In the genomic region with DNA sequence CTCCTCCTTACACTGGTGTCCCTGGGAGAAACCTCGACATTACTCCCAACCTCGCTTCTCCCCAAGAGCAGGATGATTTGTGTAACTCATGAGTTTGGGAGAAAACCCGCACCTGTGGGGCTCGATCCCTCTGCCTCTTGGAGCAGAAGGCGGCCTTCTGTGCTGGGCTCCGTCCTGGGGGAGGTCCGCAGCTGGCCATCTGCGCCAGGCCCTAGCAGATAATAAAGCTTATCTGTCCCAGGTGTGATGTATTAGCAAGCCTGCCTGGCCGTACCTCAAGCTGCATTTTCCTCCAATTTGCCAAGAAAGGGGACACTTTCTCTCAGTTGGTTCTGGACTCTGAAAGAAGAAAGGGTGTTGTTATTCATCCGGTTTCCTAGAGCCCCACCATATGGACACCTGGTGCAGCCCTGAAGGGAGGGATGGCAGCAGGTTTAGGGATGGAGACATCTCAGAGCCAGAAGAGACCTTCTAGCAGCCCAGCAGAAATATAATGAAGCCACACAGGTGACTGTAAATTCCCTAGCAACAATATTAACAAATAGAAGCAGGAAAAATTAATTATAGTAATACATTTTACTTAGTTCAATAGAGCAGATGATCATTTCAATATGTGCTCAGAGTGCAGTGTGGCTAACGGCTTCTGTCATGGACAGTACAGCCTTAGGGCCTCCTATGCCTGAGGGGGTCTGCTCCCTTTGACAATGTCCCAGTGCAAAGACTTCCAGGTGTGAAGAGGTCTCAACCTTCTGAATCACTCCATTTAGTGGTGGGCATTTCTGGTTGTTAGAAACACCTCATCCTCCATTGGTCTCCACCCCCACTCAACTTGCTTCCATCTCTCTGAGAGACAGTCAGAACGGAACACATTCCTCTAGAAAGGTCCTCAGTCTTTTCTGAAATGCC, we compare ENCODE assay signal across 1 cellular context.
A peak's percentile ranks its signal among the peaks of the same experiment; 100 is the strongest.
TF ChIP-seq lines count a peak whose summit lies in the region.

No MANE protein-coding gene starts in this region.

TF ChIP-seq in K562, 482 proteins besides CTCF, POLR2A, EP300 and RAD21 (continued from another document and continues in another):
- TF ChIP-seq, protein P1, sequence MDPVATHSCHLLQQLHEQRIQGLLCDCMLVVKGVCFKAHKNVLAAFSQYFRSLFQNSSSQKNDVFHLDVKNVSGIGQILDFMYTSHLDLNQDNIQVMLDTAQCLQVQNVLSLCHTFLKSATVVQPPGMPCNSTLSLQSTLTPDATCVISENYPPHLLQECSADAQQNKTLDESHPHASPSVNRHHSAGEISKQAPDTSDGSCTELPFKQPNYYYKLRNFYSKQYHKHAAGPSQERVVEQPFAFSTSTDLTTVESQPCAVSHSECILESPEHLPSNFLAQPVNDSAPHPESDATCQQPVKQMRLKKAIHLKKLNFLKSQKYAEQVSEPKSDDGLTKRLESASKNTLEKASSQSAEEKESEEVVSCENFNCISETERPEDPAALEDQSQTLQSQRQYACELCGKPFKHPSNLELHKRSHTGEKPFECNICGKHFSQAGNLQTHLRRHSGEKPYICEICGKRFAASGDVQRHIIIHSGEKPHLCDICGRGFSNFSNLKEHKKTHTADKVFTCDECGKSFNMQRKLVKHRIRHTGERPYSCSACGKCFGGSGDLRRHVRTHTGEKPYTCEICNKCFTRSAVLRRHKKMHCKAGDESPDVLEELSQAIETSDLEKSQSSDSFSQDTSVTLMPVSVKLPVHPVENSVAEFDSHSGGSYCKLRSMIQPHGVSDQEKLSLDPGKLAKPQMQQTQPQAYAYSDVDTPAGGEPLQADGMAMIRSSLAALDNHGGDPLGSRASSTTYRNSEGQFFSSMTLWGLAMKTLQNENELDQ (CRISPR knock-in tag; IDR thresholded peaks at IDR 0.05; ENCODE audit: borderline replicate concordance): no peak
- TF ChIP-seq MYBL2 (IDR thresholded peaks at IDR 0.05; ENCODE audit: low read depth) (no peak), MYBL2 (CRISPR knock-in tag; IDR thresholded peaks at IDR 0.05; ENCODE audit: borderline replicate concordance) (no peak), SOX6 (IDR thresholded peaks at IDR 0.05) (peak; percentile 62), FUS (optimal IDR thresholded peaks at IDR 0.05; ENCODE audit: low read depth, low read length) (no peak), SRSF3 (IDR thresholded peaks at IDR 0.05; ENCODE audit: insufficient read depth, low read length) (no peak), CHD4 (IDR thresholded peaks at IDR 0.05; ENCODE audit: insufficient read depth, insufficient replicate concordance, low read depth, low read length, poor library complexity, severe bottlenecking) (no peak), XRCC5 (IDR thresholded peaks at IDR 0.05; ENCODE audit: low read depth, low read length) (no peak), ZNF436 (CRISPR knock-in tag; IDR thresholded peaks at IDR 0.05) (no peak), EP400 (IDR thresholded peaks at IDR 0.05) (no peak), SPI1 (IDR thresholded peaks at IDR 0.05; ENCODE audit: borderline replicate concordance, low read depth, low read length) (no peak), ZNF165 (CRISPR knock-in tag; IDR thresholded peaks at IDR 0.05; ENCODE audit: borderline replicate concordance) (no peak), MYNN (IDR thresholded peaks at IDR 0.05) (no peak), MYNN (CRISPR knock-in tag; IDR thresholded peaks at IDR 0.05) (no peak), JUNB (CRISPR knock-in tag; conservative IDR thresholded peaks at IDR 0.05) (no peak), ATF7 (IDR thresholded peaks at IDR 0.05) (no peak), HOXB6 (CRISPR knock-in tag; IDR thresholded peaks at IDR 0.05; ENCODE audit: borderline replicate concordance) (no peak), TEAD1 (CRISPR knock-in tag; IDR thresholded peaks at IDR 0.05) (peak in 1 of 2 experiments; percentile 51; a peak in 1 of 4 replicates), ZNF324 (CRISPR knock-in tag; IDR thresholded peaks at IDR 0.05) (no peak), HCFC1 (IDR thresholded peaks at IDR 0.05; ENCODE audit: low read depth, low read length) (no peak; the same call in 1 of the 2 replicates), FOXJ3 (CRISPR knock-in tag; IDR thresholded peaks at IDR 0.05) (no peak), CXXC5 (CRISPR knock-in tag; IDR thresholded peaks at IDR 0.05) (peak; percentile 71), PHF20 (IDR thresholded peaks at IDR 0.05; ENCODE audit: partially characterized antibody) (no peak), ZNF668 (CRISPR knock-in tag; IDR thresholded peaks at IDR 0.05) (no peak), ZNF253 (CRISPR knock-in tag; conservative IDR thresholded peaks at IDR 0.05) (no peak), SIN3B (IDR thresholded peaks at IDR 0.05; ENCODE audit: low read depth) (no peak), RCOR1 (IDR thresholded peaks at IDR 0.05; ENCODE audit: borderline replicate concordance in 1 of 2, low read depth in 2 of 2, low read length in 2 of 2) (peak in 1 of 2 experiments; percentile 61; a peak in 1 of 4 replicates), TAF9B (IDR thresholded peaks at IDR 0.05; ENCODE audit: partially characterized antibody) (no peak), SLC30A9 (CRISPR knock-in tag; IDR thresholded peaks at IDR 0.05) (no peak), CBX8 (IDR thresholded peaks at IDR 0.05; ENCODE audit: borderline replicate concordance, extremely low read depth, low read depth, low read length, poor library complexity, severe bottlenecking) (no peak), ZNF41 (CRISPR knock-in tag; conservative IDR thresholded peaks at IDR 0.05) (0 out of 2 replicates have a peak, but pooled peaks have one; percentile 5), PHF8 (IDR thresholded peaks at IDR 0.05; ENCODE audit: borderline replicate concordance, low read length) (no peak), TAF1 (IDR thresholded peaks at IDR 0.05; ENCODE audit: control insufficient read depth, extremely low read depth, insufficient read depth, low read length, severe bottlenecking) (no peak), ZNF212 (CRISPR knock-in tag; IDR thresholded peaks at IDR 0.05) (no peak), TCF7 (IDR thresholded peaks at IDR 0.05; ENCODE audit: borderline replicate concordance) (no peak), JUN (IDR thresholded peaks at IDR 0.05; ENCODE audit: borderline replicate concordance, low read depth, low read length) (no peak), JUN (CRISPR knock-in tag; IDR thresholded peaks at IDR 0.05; ENCODE audit: borderline replicate concordance) (0 out of 2 replicates have a peak, but pooled peaks have one; percentile 35), ZNF57 (CRISPR knock-in tag; IDR thresholded peaks at IDR 0.05) (no peak), GATAD2A (IDR thresholded peaks at IDR 0.05) (no peak), NBN (IDR thresholded peaks at IDR 0.05; ENCODE audit: low read depth) (no peak), CHD2 (IDR thresholded peaks at IDR 0.05; ENCODE audit: low read depth, low read length) (no peak), NFE2 (IDR thresholded peaks at IDR 0.05; ENCODE audit: low read depth) (no peak), STAT5A (IDR thresholded peaks at IDR 0.05; ENCODE audit: borderline replicate concordance, low read length) (peak; percentile 77), NR2F6 (CRISPR knock-in tag; IDR thresholded peaks at IDR 0.05) (no peak), ZBTB8A (IDR thresholded peaks at IDR 0.05; ENCODE audit: partially characterized antibody) (no peak), SIN3A (IDR thresholded peaks at IDR 0.05; ENCODE audit: borderline replicate concordance in 2 of 2, control insufficient read depth in 1 of 2, low read depth in 2 of 2, low read length in 2 of 2) (no peak)
- TF ChIP-seq, protein P2, sequence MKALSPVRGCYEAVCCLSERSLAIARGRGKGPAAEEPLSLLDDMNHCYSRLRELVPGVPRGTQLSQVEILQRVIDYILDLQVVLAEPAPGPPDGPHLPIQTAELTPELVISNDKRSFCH (CRISPR knock-in tag; IDR thresholded peaks at IDR 0.05): no peak
- TF ChIP-seq, protein P2 (tag; IDR thresholded peaks at IDR 0.05): no peak; the same call in 1 of the 2 replicates
- TF ChIP-seq, protein P3, sequence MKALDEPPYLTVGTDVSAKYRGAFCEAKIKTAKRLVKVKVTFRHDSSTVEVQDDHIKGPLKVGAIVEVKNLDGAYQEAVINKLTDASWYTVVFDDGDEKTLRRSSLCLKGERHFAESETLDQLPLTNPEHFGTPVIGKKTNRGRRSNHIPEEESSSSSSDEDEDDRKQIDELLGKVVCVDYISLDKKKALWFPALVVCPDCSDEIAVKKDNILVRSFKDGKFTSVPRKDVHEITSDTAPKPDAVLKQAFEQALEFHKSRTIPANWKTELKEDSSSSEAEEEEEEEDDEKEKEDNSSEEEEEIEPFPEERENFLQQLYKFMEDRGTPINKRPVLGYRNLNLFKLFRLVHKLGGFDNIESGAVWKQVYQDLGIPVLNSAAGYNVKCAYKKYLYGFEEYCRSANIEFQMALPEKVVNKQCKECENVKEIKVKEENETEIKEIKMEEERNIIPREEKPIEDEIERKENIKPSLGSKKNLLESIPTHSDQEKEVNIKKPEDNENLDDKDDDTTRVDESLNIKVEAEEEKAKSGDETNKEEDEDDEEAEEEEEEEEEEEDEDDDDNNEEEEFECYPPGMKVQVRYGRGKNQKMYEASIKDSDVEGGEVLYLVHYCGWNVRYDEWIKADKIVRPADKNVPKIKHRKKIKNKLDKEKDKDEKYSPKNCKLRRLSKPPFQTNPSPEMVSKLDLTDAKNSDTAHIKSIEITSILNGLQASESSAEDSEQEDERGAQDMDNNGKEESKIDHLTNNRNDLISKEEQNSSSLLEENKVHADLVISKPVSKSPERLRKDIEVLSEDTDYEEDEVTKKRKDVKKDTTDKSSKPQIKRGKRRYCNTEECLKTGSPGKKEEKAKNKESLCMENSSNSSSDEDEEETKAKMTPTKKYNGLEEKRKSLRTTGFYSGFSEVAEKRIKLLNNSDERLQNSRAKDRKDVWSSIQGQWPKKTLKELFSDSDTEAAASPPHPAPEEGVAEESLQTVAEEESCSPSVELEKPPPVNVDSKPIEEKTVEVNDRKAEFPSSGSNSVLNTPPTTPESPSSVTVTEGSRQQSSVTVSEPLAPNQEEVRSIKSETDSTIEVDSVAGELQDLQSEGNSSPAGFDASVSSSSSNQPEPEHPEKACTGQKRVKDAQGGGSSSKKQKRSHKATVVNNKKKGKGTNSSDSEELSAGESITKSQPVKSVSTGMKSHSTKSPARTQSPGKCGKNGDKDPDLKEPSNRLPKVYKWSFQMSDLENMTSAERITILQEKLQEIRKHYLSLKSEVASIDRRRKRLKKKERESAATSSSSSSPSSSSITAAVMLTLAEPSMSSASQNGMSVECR (CRISPR knock-in tag; IDR thresholded peaks at IDR 0.05): no peak
- TF ChIP-seq, protein P4, sequence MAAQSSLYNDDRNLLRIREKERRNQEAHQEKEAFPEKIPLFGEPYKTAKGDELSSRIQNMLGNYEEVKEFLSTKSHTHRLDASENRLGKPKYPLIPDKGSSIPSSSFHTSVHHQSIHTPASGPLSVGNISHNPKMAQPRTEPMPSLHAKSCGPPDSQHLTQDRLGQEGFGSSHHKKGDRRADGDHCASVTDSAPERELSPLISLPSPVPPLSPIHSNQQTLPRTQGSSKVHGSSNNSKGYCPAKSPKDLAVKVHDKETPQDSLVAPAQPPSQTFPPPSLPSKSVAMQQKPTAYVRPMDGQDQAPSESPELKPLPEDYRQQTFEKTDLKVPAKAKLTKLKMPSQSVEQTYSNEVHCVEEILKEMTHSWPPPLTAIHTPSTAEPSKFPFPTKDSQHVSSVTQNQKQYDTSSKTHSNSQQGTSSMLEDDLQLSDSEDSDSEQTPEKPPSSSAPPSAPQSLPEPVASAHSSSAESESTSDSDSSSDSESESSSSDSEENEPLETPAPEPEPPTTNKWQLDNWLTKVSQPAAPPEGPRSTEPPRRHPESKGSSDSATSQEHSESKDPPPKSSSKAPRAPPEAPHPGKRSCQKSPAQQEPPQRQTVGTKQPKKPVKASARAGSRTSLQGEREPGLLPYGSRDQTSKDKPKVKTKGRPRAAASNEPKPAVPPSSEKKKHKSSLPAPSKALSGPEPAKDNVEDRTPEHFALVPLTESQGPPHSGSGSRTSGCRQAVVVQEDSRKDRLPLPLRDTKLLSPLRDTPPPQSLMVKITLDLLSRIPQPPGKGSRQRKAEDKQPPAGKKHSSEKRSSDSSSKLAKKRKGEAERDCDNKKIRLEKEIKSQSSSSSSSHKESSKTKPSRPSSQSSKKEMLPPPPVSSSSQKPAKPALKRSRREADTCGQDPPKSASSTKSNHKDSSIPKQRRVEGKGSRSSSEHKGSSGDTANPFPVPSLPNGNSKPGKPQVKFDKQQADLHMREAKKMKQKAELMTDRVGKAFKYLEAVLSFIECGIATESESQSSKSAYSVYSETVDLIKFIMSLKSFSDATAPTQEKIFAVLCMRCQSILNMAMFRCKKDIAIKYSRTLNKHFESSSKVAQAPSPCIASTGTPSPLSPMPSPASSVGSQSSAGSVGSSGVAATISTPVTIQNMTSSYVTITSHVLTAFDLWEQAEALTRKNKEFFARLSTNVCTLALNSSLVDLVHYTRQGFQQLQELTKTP (IDR thresholded peaks at IDR 0.05; ENCODE audit: low read depth in 1 of 2, partially characterized antibody in 2 of 2): no peak
- TF ChIP-seq, protein P5, sequence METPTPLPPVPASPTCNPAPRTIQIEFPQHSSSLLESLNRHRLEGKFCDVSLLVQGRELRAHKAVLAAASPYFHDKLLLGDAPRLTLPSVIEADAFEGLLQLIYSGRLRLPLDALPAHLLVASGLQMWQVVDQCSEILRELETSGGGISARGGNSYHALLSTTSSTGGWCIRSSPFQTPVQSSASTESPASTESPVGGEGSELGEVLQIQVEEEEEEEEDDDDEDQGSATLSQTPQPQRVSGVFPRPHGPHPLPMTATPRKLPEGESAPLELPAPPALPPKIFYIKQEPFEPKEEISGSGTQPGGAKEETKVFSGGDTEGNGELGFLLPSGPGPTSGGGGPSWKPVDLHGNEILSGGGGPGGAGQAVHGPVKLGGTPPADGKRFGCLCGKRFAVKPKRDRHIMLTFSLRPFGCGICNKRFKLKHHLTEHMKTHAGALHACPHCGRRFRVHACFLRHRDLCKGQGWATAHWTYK (CRISPR knock-in tag; IDR thresholded peaks at IDR 0.05): no peak
- TF ChIP-seq, protein P6, sequence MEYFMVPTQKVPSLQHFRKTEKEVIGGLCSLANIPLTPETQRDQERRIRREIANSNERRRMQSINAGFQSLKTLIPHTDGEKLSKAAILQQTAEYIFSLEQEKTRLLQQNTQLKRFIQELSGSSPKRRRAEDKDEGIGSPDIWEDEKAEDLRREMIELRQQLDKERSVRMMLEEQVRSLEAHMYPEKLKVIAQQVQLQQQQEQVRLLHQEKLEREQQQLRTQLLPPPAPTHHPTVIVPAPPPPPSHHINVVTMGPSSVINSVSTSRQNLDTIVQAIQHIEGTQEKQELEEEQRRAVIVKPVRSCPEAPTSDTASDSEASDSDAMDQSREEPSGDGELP (CRISPR knock-in tag; IDR thresholded peaks at IDR 0.05; ENCODE audit: borderline replicate concordance): no peak; the same call in 1 of the 2 replicates
- TF ChIP-seq, protein P7, sequence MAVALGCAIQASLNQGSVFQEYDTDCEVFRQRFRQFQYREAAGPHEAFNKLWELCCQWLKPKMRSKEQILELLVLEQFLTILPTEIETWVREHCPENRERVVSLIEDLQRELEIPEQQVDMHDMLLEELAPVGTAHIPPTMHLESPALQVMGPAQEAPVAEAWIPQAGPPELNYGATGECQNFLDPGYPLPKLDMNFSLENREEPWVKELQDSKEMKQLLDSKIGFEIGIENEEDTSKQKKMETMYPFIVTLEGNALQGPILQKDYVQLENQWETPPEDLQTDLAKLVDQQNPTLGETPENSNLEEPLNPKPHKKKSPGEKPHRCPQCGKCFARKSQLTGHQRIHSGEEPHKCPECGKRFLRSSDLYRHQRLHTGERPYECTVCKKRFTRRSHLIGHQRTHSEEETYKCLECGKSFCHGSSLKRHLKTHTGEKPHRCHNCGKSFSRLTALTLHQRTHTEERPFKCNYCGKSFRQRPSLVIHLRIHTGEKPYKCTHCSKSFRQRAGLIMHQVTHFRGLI (CRISPR knock-in tag; IDR thresholded peaks at IDR 0.05): no peak
